ENCODE assay signal across 17 cellular contexts in genomic region chr7:150722403-150723065, GRCh38. TPM values are rescaled to one million over a fixed set of nuclear protein-coding genes. Genes with fewer than 3 reads are reported as not detected.
DNase-seq lines count a peak whose midpoint lies in the region; ATAC-seq and TF ChIP-seq lines count a peak whose summit lies in the region.
"Had no signal": no experiment of that assay in that cellular context is flagged by ENCODE, and none has a peak within 500 bp of the region (broad histone marks: within the 10 kb centered on the region; RNA-seq: fewer than 3 reads in every experiment).

No MANE protein-coding gene starts in this region.

- H4K20me1 ChIP-seq in Loucy (ENCODE audit: insufficient read depth, low read length, poor library complexity, severe bottlenecking) (no peaks in the 10 kb centered on the region), PC-3 (ENCODE audit: low read length) (no peaks in the 10 kb centered on the region)

- peak in 1 of 5 donors; percentile 9 for DNase-seq in CD4-positive, alpha-beta memory T cell
- DNase-seq in esophagus muscularis mucosa (ENCODE audit: extremely low spot score) (no peak), PC-3 (no peak)
- DNase-seq: activated T-cell treated with anti-CD3 and anti-CD28 coated beads for 4 hours; aorta; dorsolateral prefrontal cortex; MV-4-11; NCI-H345; stimulated activated CD4-positive, alpha-beta T cell treated with anti-CD3 and anti-CD28 coated beads, Interleukin-15, amount 100 ng/mL, for 24 hours; SW 1271 had no signal

- H3K4me1 ChIP-seq in CD4-positive, alpha-beta memory T cell (ENCODE audit: insufficient read depth, low read length), result peaks cover 57% of the 10 kb centered on the region
- peaks cover 41% of the 10 kb centered on the region for H3K4me1 ChIP-seq in Loucy (ENCODE audit: insufficient read depth, low read length, poor library complexity, severe bottlenecking)
- H3K4me1 ChIP-seq in esophagus muscularis mucosa, result peaks cover 0 to 12% (median 0%) of the 10 kb centered on the region in 4 donors
- H3K4me1 ChIP-seq in parathyroid adenoma, result no peaks in the 10 kb centered on the region
- H3K4me1 ChIP-seq in PC-3 (ENCODE audit: insufficient read depth, low read length), result no peaks in the 10 kb centered on the region

- TF ChIP-seq EP300 in esophagus muscularis mucosa (IDR thresholded peaks at IDR 0.05), result no peak

- no peak overlapping the region for H3K27ac ChIP-seq in CD4-positive, alpha-beta memory T cell (ENCODE audit: low read depth, low read length)
- peak overlapping the region; percentile 31 to 59 (median 48) for H3K27ac ChIP-seq in esophagus muscularis mucosa (replicated peaks in 1 of 4)
- H3K27ac ChIP-seq in parathyroid adenoma, result peak overlapping the region; percentile 29
- H3K27ac ChIP-seq in PC-3 (ENCODE audit: low read length), result no peak overlapping the region
- H3K27ac ChIP-seq: BLaER1 treated with 17β-estradiol and CSF1 and Interleukin-3, amounts not matched to agents 10 nM and 100 nM had no signal

- H3K4me1 Mint-ChIP-seq in CD4-positive, alpha-beta memory T cell, result peaks cover 45 to 81% (median 57%) of the 10 kb centered on the region in 4 donors
- H3K4me1 Mint-ChIP-seq: mesothelial cell of epicardium had no signal

- no peaks in the 10 kb centered on the region for H3F3A ChIP-seq in Loucy (ENCODE audit: low read depth)
- H3F3A ChIP-seq in PC-3 (ENCODE audit: low read length, unreplicated experiment), result no peaks in the 10 kb centered on the region

- peak overlapping the region; percentile 57 to 72 (median 66) for H3K4me3 Mint-ChIP-seq in CD4-positive, alpha-beta memory T cell
- H3K4me3 Mint-ChIP-seq: mesothelial cell of epicardium had no signal

- H2AFZ ChIP-seq in Loucy (ENCODE audit: low read length) (no peak overlapping the region), parathyroid adenoma (no peak overlapping the region), PC-3 (ENCODE audit: low read length) (no peak overlapping the region)

- peak overlapping the region; percentile 40 for H3K4me2 ChIP-seq in Loucy (ENCODE audit: low read depth, low read length, poor library complexity, severe bottlenecking)
- H3K4me2 ChIP-seq in parathyroid adenoma (ENCODE audit: low read length), result no peak overlapping the region
- no peak overlapping the region for H3K4me2 ChIP-seq in PC-3 (ENCODE audit: low read length)
- H3K4me2 ChIP-seq: BLaER1 treated with 17β-estradiol and CSF1 and Interleukin-3, amounts not matched to agents 10 nM and 100 nM had no signal

- TF ChIP-seq CTCF in Loucy (conservative IDR thresholded peaks at IDR 0.05; ENCODE audit: low read length), result no peak
- TF ChIP-seq CTCF in esophagus muscularis mucosa (IDR thresholded peaks at IDR 0.05), result no peak
- TF ChIP-seq CTCF in parathyroid adenoma (IDR thresholded peaks at IDR 0.05), result no peak
- no peak for TF ChIP-seq CTCF in PC-3 (conservative IDR thresholded peaks at IDR 0.05; ENCODE audit: low read depth, low read length)

- H3K27me3 ChIP-seq in CD4-positive, alpha-beta memory T cell (ENCODE audit: insufficient read depth, low read length), result no peaks in the 10 kb centered on the region
- H3K27me3 ChIP-seq in Loucy (ENCODE audit: insufficient read depth, low read length, poor library complexity, severe bottlenecking), result no peaks in the 10 kb centered on the region
- peaks cover 0 to 12% (median 0%) of the 10 kb centered on the region in 4 donors for H3K27me3 ChIP-seq in esophagus muscularis mucosa
- H3K27me3 ChIP-seq in parathyroid adenoma (ENCODE audit: control insufficient read depth, insufficient read depth, low read length), result no peaks in the 10 kb centered on the region
- peaks cover 78% of the 10 kb centered on the region for H3K27me3 ChIP-seq in PC-3 (ENCODE audit: low read length)
- H3K27me3 ChIP-seq: BLaER1 treated with 17β-estradiol and CSF1 and Interleukin-3, amounts not matched to agents 10 nM and 100 nM had no signal

- H3K36me3 ChIP-seq in CD4-positive, alpha-beta memory T cell (ENCODE audit: insufficient read depth, low read length), result peaks cover 55% of the 10 kb centered on the region
- H3K36me3 ChIP-seq in Loucy (ENCODE audit: insufficient read depth, low read length) (peaks cover 9% of the 10 kb centered on the region; the same call in 1 of the 2 replicates), esophagus muscularis mucosa (peaks cover 0 to 20% (median 5%) of the 10 kb centered on the region in 4 donors), parathyroid adenoma (ENCODE audit: control insufficient read depth, insufficient read depth, low read length) (no peaks in the 10 kb centered on the region), PC-3 (ENCODE audit: low read depth, low read length) (no peaks in the 10 kb centered on the region)

- H3K27me3 Mint-ChIP-seq in CD4-positive, alpha-beta memory T cell, result no peaks in the 10 kb centered on the region

- H3K9ac ChIP-seq in Loucy (ENCODE audit: low read depth, low read length, poor library complexity, severe bottlenecking), result no peak overlapping the region
- H3K9ac ChIP-seq in parathyroid adenoma, result no peak overlapping the region
- H3K9ac ChIP-seq in PC-3 (ENCODE audit: low read length), result no peak overlapping the region
- H3K9ac ChIP-seq: BLaER1 treated with 17β-estradiol and CSF1 and Interleukin-3, amounts not matched to agents 10 nM and 100 nM had no signal

- BruUV-seq in PC-3 (replicated peaks; lab: Mats Ljungman, UMichigan), result no TSS peak

- intact Hi-C loops in CD4-positive, alpha-beta memory T cell (cut with micrococcal nuclease), result no loop called here
- intact Hi-C loops in esophagus muscularis mucosa (cut with DNase I) (no loop called here), PC-3 (cut with micrococcal nuclease) (no loop called here)

- 69% methylated on average over 13 of the region's 13 CpGs for WGBS in esophagus muscularis mucosa

- peaks cover 87 to 89% of the 10 kb centered on the region in 2 donors for H3K36me3 Mint-ChIP-seq in CD4-positive, alpha-beta memory T cell
- H3K36me3 Mint-ChIP-seq: mesothelial cell of epicardium had no signal

- H3K9me2 ChIP-seq in Loucy (replicated peaks; ENCODE audit: low read depth, low read length), result no peaks in the 10 kb centered on the region
- no peaks in the 10 kb centered on the region for H3K9me2 ChIP-seq in PC-3 (replicated peaks; ENCODE audit: low read length)

- ATAC-seq in GM18505 (IDR thresholded peaks at IDR 0.05; ENCODE audit: unreplicated experiment), result no peak
- no peak for ATAC-seq in PC-3
- no peak for ATAC-seq in GM19452 (IDR thresholded peaks at IDR 0.05; ENCODE audit: unreplicated experiment)
- ATAC-seq: activated CD4-positive, CD25-positive, alpha-beta regulatory T cell treated with anti-CD3 and anti-CD28 coated beads, Interleukin-2, amount 50 U/mL, for 24 hours had no signal

- H3K9me3 ChIP-seq in CD4-positive, alpha-beta memory T cell (ENCODE audit: control insufficient read depth in 1 of 2, low read length in 2 of 2), result peaks cover 0 to 10% of the 10 kb centered on the region in 2 donors
- peaks cover 8% of the 10 kb centered on the region; the same call in 1 of the 2 replicates for H3K9me3 ChIP-seq in Loucy (ENCODE audit: insufficient read depth, low read depth, low read length)
- H3K9me3 ChIP-seq in esophagus muscularis mucosa, result peaks cover 0 to 12% (median 2%) of the 10 kb centered on the region in 4 donors
- H3K9me3 ChIP-seq in parathyroid adenoma (ENCODE audit: control insufficient read depth, low read length), result no peaks in the 10 kb centered on the region
- no peaks in the 10 kb centered on the region for H3K9me3 ChIP-seq in PC-3 (ENCODE audit: low read length)

- H3K79me2 ChIP-seq in Loucy (ENCODE audit: insufficient read depth, low read length) (peaks cover 45% of the 10 kb centered on the region), parathyroid adenoma (no peaks in the 10 kb centered on the region), PC-3 (ENCODE audit: low read length) (no peaks in the 10 kb centered on the region)

- peak overlapping the region in 1 of 2 donors; percentile 6 for H3K4me3 ChIP-seq in CD4-positive, alpha-beta memory T cell (ENCODE audit: low read length in 2 of 2)
- no peak overlapping the region for H3K4me3 ChIP-seq in Loucy (ENCODE audit: low read length, poor library complexity, severe bottlenecking)
- no peak overlapping the region for H3K4me3 ChIP-seq in esophagus muscularis mucosa
- H3K4me3 ChIP-seq in parathyroid adenoma (ENCODE audit: low read depth, low read length), result no peak overlapping the region
- H3K4me3 ChIP-seq in PC-3 (ENCODE audit: low read length), result no peak overlapping the region
- H3K4me3 ChIP-seq: BLaER1 treated with 17β-estradiol and CSF1 and Interleukin-3, amounts not matched to agents 10 nM and 100 nM had no signal

- H3K27ac Mint-ChIP-seq in CD4-positive, alpha-beta memory T cell, result peak overlapping the region in 5 of 7 donors; percentile 9 to 80 (median 74)
- H3K27ac Mint-ChIP-seq: mesothelial cell of epicardium had no signal

- CTCF ChIA-PET in CD4-positive, alpha-beta memory T cell (lab: Charles Lee; ENCODE audit: partially characterized antibody), result interaction anchor here (1.0 to 2.5 kb wide), 7 partner anchors 15 to 274 kb away, joined by 3 to 7 read pairs (median 3); partner anchors contain the start of genes GIMAP4 and GIMAP6
- CTCF ChIA-PET in PC-3 (lab: Charles Lee), result no interaction called here

- H3K9me3 Mint-ChIP-seq in CD4-positive, alpha-beta memory T cell, result peaks cover under 1 to 84% (median 57%) of the 10 kb centered on the region in 8 donors

- POLR2A ChIA-PET in CD4-positive, alpha-beta memory T cell (lab: Charles Lee; ENCODE audit: partially characterized antibody), result interaction anchor here (1.0 to 26.3 kb wide), 12 partner anchors 12 to 271 kb away, joined by 3 to 593 read pairs (median 12); partner anchors contain the start of genes GIMAP5, GIMAP6, GIMAP7 and GIMAP8
- POLR2A ChIA-PET in PC-3 (lab: Charles Lee; ENCODE audit: unreplicated experiment), result no interaction called here

- TF ChIP-seq POLR2A in esophagus muscularis mucosa (IDR thresholded peaks at IDR 0.05; ENCODE audit: low read depth) (no peak), GM18505 (IDR thresholded peaks at IDR 0.05; ENCODE audit: borderline replicate concordance, extremely low read depth, insufficient read depth, insufficient read length) (no peak)

RNA-seq across cellular contexts. Expression of gene GIMAP1, which starts 6.1 kb away (rescaled TPM):
- total RNA-seq in CD4-positive, alpha-beta memory T cell, result 10 to 100 TPM; 93.7 to 97.6 TPM
- 10 to 100 TPM; 36.6 to 69.2 TPM for polyA plus RNA-seq in CD4-positive, alpha-beta memory T cell
- total RNA-seq in esophagus muscularis mucosa, result 10 to 100 TPM in 2 of 4 donors, 1 to 10 TPM in 2; 6.6 to 13.0 (median 8.5) TPM
- not detected in 2 replicates for total RNA-seq in PC-3 (2014; rRNA removed)
- total RNA-seq: mesothelial cell of epicardium had no signal

RNA-seq across cellular contexts. Expression of gene GIMAP5, which starts 14.7 kb away (rescaled TPM):
- 100 to 1,000 TPM; 296 to 297 TPM for total RNA-seq in CD4-positive, alpha-beta memory T cell
- polyA plus RNA-seq in CD4-positive, alpha-beta memory T cell, result 100 to 1,000 TPM; 415 to 679 TPM
- 10 to 100 TPM; 26.9 to 48.2 (median 28.6) TPM for total RNA-seq in esophagus muscularis mucosa
- not detected in 2 replicates for total RNA-seq in PC-3 (2014; rRNA removed)
- total RNA-seq: mesothelial cell of epicardium had no signal

RNA-seq across cellular contexts. Expression of gene GIMAP2, which starts 37.0 kb away (rescaled TPM):
- total RNA-seq in CD4-positive, alpha-beta memory T cell, result 100 to 1,000 TPM; 238 to 244 TPM
- polyA plus RNA-seq in CD4-positive, alpha-beta memory T cell, result 100 to 1,000 TPM in 1 of 2 donors, 10 to 100 TPM in 1; 90.0 to 110 TPM
- total RNA-seq in esophagus muscularis mucosa, result 1 to 10 TPM; 5.4 to 9.7 (median 6.5) TPM
- total RNA-seq in PC-3 (2014; rRNA removed), result not detected in 2 replicates
- total RNA-seq: mesothelial cell of epicardium had no signal

Comparison
In these comparisons a context has a peak if more than half of its experiments do, and no peak if none do; other contexts are left out.
1. H3K27ac ChIP-seq: peak in esophagus muscularis mucosa (4 of 4) and parathyroid adenoma (single experiment); none in CD4-positive, alpha-beta memory T cell (single experiment) and PC-3 (single experiment).
2. RNA of gene GIMAP1, which starts 6.1 kb away (total RNA-seq): 93.7 to 97.6 TPM in CD4-positive, alpha-beta memory T cell; 6.6 to 13.0 TPM in esophagus muscularis mucosa and not detected in PC-3; every median in the first group is over 4 times any median in the second.
3. RNA of gene GIMAP5, which starts 14.7 kb away (total RNA-seq): 296 to 297 TPM in CD4-positive, alpha-beta memory T cell and 26.9 to 48.2 TPM in esophagus muscularis mucosa; not detected in PC-3; every median in the first group is over 10 times any median in the second.
4. RNA of gene GIMAP2, which starts 37.0 kb away (total RNA-seq): 238 to 244 TPM in CD4-positive, alpha-beta memory T cell; 5.4 to 9.7 TPM in esophagus muscularis mucosa and not detected in PC-3; every median in the first group is over 10 times any median in the second.